Comparison of ENCODE assay signal across 27 cellular contexts in the genomic region with DNA sequence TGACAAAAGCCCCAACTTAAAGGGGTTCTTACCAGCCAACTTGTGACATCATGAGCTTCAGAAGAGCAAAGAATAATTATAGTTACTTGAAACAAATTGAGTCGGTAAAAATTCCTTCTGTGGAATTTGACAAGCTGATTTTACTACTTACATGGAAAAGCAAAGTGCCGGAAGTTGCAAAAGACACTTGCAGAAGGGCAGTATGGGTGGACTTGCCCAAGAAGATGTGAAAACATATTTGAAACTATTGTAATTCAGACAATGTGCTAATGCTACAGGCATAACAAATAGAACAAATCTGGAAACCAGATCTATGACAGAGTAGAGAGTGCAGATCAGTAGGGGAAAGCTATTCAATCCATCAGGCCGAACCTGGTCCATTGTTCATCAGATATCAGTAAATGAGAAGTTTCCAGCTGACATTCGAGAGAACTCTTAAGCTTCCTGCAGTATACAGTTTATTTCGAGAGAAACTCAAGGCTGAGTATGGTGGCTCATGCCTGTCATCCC. TPM values are rescaled to one million over a fixed set of nuclear protein-coding genes. Genes with fewer than 3 reads are reported as not detected.
"Had no signal": no experiment of that assay in that cellular context is flagged by ENCODE, and none has a peak within 500 bp of the region (broad histone marks: within the 10 kb centered on the region; RNA-seq: fewer than 3 reads in every experiment).

No MANE protein-coding gene starts in this region.

- H3K4me3 Mint-ChIP-seq: effector memory CD8-positive, alpha-beta T cell; memory B cell; natural killer cell; stimulated activated naive B cell treated with anti-CD40 and anti-IgM and Interleukin-4, amounts not matched to agents 10 μg/mL and 1 μg/mL and 100 μg/mL, for 72 hours; stimulated activated naive CD8-positive, alpha-beta T cell treated with anti-CD3 and anti-CD28 coated beads, Interleukin-15, Interleukin-2, amounts not matched to agents 100 ng/mL and 50 ng/mL, for 24 hours had no signal

- ATAC-seq: effector memory CD8-positive, alpha-beta T cell; gastrocnemius medialis; heart left ventricle; left lobe of liver; natural killer cell; pancreas; right lobe of liver; stimulated activated naive B cell treated with anti-CD40 and anti-IgM and Interleukin-4, amounts not matched to agents 10 μg/mL and 1 μg/mL and 100 μg/mL, for 72 hours had no signal

- H3K36me3 Mint-ChIP-seq: memory B cell, natural killer cell had no signal

- H3K27me3 ChIP-seq: hepatocyte, pancreas, right lobe of liver, vagina had no signal

- H3K9me3 Mint-ChIP-seq: effector memory CD8-positive, alpha-beta T cell; memory B cell; natural killer cell; stimulated activated naive CD8-positive, alpha-beta T cell treated with anti-CD3 and anti-CD28 coated beads, Interleukin-15, Interleukin-2, amounts not matched to agents 100 ng/mL and 50 ng/mL, for 24 hours had no signal

- H3K27ac ChIP-seq: esophagus squamous epithelium, gastrocnemius medialis, heart left ventricle, hepatocyte, pancreas, right lobe of liver, vagina had no signal

- H3K4me1 ChIP-seq: pancreas had no signal

- H3K9me3 ChIP-seq: esophagus squamous epithelium, gastrocnemius medialis, heart left ventricle, pancreas, right lobe of liver, vagina had no signal

- H3K4me3 ChIP-seq: esophagus squamous epithelium, gastrocnemius medialis, heart left ventricle, hepatocyte, lung, pancreas, right lobe of liver, vagina had no signal

- H3K36me3 ChIP-seq: esophagus squamous epithelium, gastrocnemius medialis, heart left ventricle, pancreas, right lobe of liver, vagina had no signal

- DNase-seq: cortex of kidney; effector memory CD8-positive, alpha-beta T cell; erythroblast; esophagus squamous epithelium; gastrocnemius medialis; heart left ventricle; kidney; natural killer cell; occipital lobe; pancreas; retina; right lobe of liver; small intestine; stimulated activated CD4-positive, alpha-beta T cell treated with anti-CD3 and anti-CD28 coated beads, Interleukin-15, amount 100 ng/mL, for 24 hours; stimulated activated CD4-positive, alpha-beta T cell treated with anti-CD3 and anti-CD28 coated beads, Interleukin-2, amount 100 ng/mL, for 48 hours; stimulated activated naive B cell treated with anti-CD40 and anti-IgM and Interleukin-4, amounts not matched to agents 10 μg/mL and 1 μg/mL and 100 μg/mL, for 72 hours; trophoblast cell had no signal

- H3K27ac Mint-ChIP-seq: effector memory CD8-positive, alpha-beta T cell; memory B cell; natural killer cell; stimulated activated naive B cell treated with anti-CD40 and anti-IgM and Interleukin-4, amounts not matched to agents 10 μg/mL and 1 μg/mL and 100 μg/mL, for 72 hours; stimulated activated naive CD8-positive, alpha-beta T cell treated with anti-CD3 and anti-CD28 coated beads, Interleukin-15, Interleukin-2, amounts not matched to agents 100 ng/mL and 50 ng/mL, for 24 hours had no signal

RNA-seq across cellular contexts. Expression of a gene that starts 21.4 kb away (rescaled TPM):
- total RNA-seq: dermis microvascular lymphatic vessel endothelial cell had no signal

RNA-seq across cellular contexts. Expression of a gene that starts 32.9 kb away (rescaled TPM):
- total RNA-seq: dermis microvascular lymphatic vessel endothelial cell, esophagus squamous epithelium, fibroblast of villous mesenchyme, gastrocnemius medialis, left lobe of liver, mononuclear cell, posterior vena cava, right lobe of liver, vagina had no signal
